In the genomic region with DNA sequence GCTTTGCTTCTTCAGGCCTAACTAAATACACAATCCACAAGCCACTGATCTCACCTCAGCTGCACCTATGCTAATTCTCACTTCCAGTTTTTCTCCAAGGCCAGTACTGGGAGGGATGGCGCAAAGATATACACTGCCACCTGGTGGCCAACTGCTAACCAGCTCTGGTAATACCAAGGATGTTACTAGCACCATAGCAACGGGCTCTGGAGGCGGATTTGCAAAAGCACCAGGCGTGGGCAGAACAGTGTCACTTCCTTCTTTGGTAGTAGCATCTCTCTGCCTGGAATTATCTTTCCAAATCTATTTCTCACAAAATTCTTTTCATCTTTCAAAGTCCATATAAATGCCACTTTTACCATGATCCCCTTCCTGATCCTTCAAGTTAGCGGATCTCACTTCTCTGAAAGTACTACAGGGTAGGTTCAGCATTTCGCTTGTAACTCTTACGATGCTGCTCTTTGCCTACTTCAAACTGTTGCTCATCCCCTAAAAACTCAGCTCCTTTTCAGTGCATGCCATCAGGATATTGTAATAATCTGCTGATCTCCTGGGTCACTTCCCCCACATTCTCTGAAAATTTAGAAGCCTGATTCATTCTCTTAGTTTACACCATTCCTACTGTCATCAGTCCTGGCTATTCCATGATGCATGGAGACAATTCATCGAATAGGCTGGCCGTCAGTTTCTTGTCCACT, we compare ENCODE assay signal across 8 cellular contexts. TPM values are rescaled to one million over a fixed set of nuclear protein-coding genes. Genes with fewer than 3 reads are reported as not detected.
DNase-seq lines count a peak whose midpoint lies in the region; ATAC-seq and TF ChIP-seq lines count a peak whose summit lies in the region.

No MANE protein-coding gene starts in this region.

- H3K36me3 ChIP-seq in Peyer's patch (no peaks in the 10 kb centered on the region), suprapubic skin (no peaks in the 10 kb centered on the region)

- H3K4me1 ChIP-seq in Peyer's patch (no peaks in the 10 kb centered on the region), suprapubic skin (peaks cover 7% of the 10 kb centered on the region)

- no peaks in the 10 kb centered on the region for H3K9me3 ChIP-seq in Peyer's patch
- H3K9me3 ChIP-seq in suprapubic skin, result no peaks in the 10 kb centered on the region

- no peak overlapping the region for H3K4me3 ChIP-seq in Jurkat, Clone E6-1 (ENCODE audit: low read length)
- no peak overlapping the region for H3K4me3 ChIP-seq in Peyer's patch
- H3K4me3 ChIP-seq in suprapubic skin, result no peak overlapping the region

- no peak for TF ChIP-seq POLR2A in Peyer's patch (IDR thresholded peaks at IDR 0.05)
- TF ChIP-seq POLR2A in suprapubic skin (IDR thresholded peaks at IDR 0.05), result no peak

- peak; percentile 93 for DNase-seq in ELF-1 (ENCODE audit: low read depth, low spot score)
- peak; percentile 80 for DNase-seq in Jurkat, Clone E6-1 (ENCODE audit: low read depth, low spot score)
- DNase-seq in Peyer's patch, result peak; percentile 56 to 94 (median 87)
- DNase-seq in activated T-helper 1 cell treated with Interleukin-2 at 50 U/mL for 16 hours (ENCODE audit: low read depth), result peak; percentile 64
- peak; percentile 85 for DNase-seq in fibroblast of the conjunctiva (ENCODE audit: low read depth)
- DNase-seq in omental fat pad (ENCODE audit: low spot score), result peak; percentile 28
- peak; percentile 91 for DNase-seq in suprapubic skin (ENCODE audit: low spot score in 2 of 2)

- ATAC-seq in GM21825 (IDR thresholded peaks at IDR 0.05; ENCODE audit: unreplicated experiment) (peak; percentile 97), omental fat pad (ENCODE audit: low FRiP score) (peak; percentile 97)

- H3K27me3 ChIP-seq in Peyer's patch, result no peaks in the 10 kb centered on the region
- H3K27me3 ChIP-seq in suprapubic skin, result no peaks in the 10 kb centered on the region

- TF ChIP-seq CTCF in Peyer's patch (IDR thresholded peaks at IDR 0.05) (peak; percentile 62 to 87 (median 84)), omental fat pad (IDR thresholded peaks at IDR 0.05) (peak in 2 of 3 donors; percentile 63 to 65), suprapubic skin (IDR thresholded peaks at IDR 0.05) (peak; percentile 67 to 78)

- no peak for TF ChIP-seq EP300 in suprapubic skin (IDR thresholded peaks at IDR 0.05)

- H3K27ac ChIP-seq in Peyer's patch (peak overlapping the region in 2 of 4 donors; percentile 28 to 66), suprapubic skin (peak overlapping the region; percentile 47)

- WGBS in suprapubic skin, result 35% methylated on average over 9 of the region's 9 CpGs

RNA-seq across cellular contexts. Expression of a gene that starts 37.1 kb away (rescaled TPM):
- 10.4 TPM for polyA plus RNA-seq in Jurkat, Clone E6-1 (2012; ENCODE audit: insufficient read depth, insufficient read length)
- total RNA-seq in Peyer's patch, result 10 to 100 TPM in 3 of 4 donors, 1 to 10 TPM in 1; 9.6 to 16.5 (median 13.9) TPM
- total RNA-seq in omental fat pad, result 10 to 100 TPM in 3 of 4 donors, 1 to 10 TPM in 1; 9.2 to 17.2 (median 13.0) TPM
- 10 to 100 TPM; 18.3 to 28.1 (median 25.0) TPM for total RNA-seq in suprapubic skin

RNA-seq across cellular contexts. Expression of a gene that starts 59.4 kb away (rescaled TPM):
- polyA plus RNA-seq in Jurkat, Clone E6-1 (2012; ENCODE audit: insufficient read depth, insufficient read length), result 9.5 TPM
- total RNA-seq in Peyer's patch, result 10 to 100 TPM in 2 of 4 donors, 1 to 10 TPM in 2; 1.9 to 69.3 (median 11.2) TPM
- 100 to 1,000 TPM in 3 of 4 donors, 10 to 100 TPM in 1; 72.5 to 156 (median 135) TPM for total RNA-seq in omental fat pad
- 10 to 100 TPM in 2 of 4 donors, 1 to 10 TPM in 2; 7.3 to 16.7 (median 9.6) TPM for total RNA-seq in suprapubic skin

Comparison
In these comparisons a context has a peak if more than half of its experiments do, and no peak if none do; other contexts are left out.
1. DNase-seq: peak in every context shown above with its lines; median percentile 93 in ELF-1; 91 in suprapubic skin; 87 in Peyer's patch; 85 in fibroblast of the conjunctiva; 80 in Jurkat, Clone E6-1; 64 in activated T-helper 1 cell treated with Interleukin-2 at 50 U/mL for 16 hours; 28 in omental fat pad.